In genomic region chr15:99925661-99926461, GRCh38 we compare ENCODE assay signal across 8 cellular contexts.
DNase-seq lines count a peak whose midpoint lies in the region; ATAC-seq lines count a peak whose summit lies in the region.

No MANE protein-coding gene starts in this region.

- H3K36me3 ChIP-seq in mesodermal cell (ENCODE audit: control insufficient read depth, insufficient read depth, low read length) = no peaks in the 10 kb centered on the region

- WGBS in mesodermal cell (ENCODE audit: insufficient coverage in 2 of 2), 2 experiments = 42 to 56% methylated on average over 8 to 11 of the region's 33 CpGs

- no peak for ATAC-seq in HG03457 (IDR thresholded peaks at IDR 0.05; ENCODE audit: unreplicated experiment)

- no peaks in the 10 kb centered on the region for H3K9me3 ChIP-seq in mesodermal cell (ENCODE audit: control insufficient read depth, low read length)

- H3K4me3 ChIP-seq in Jurkat, Clone E6-1 (ENCODE audit: low read length) = peak overlapping the region; percentile 47
- H3K4me3 ChIP-seq in mesodermal cell (ENCODE audit: extremely low read depth, insufficient read depth, low read length, poor library complexity, severe bottlenecking) = peak overlapping the region; percentile 21

- H3K27ac ChIP-seq in mesodermal cell (ENCODE audit: low read depth, low read length, severe bottlenecking) = no peak overlapping the region

- no peaks in the 10 kb centered on the region for H3K4me1 ChIP-seq in mesodermal cell (ENCODE audit: control insufficient read depth, insufficient read depth, low read length, poor library complexity, severe bottlenecking)

- DNase-seq in GM03348 (ENCODE audit: low spot score) (peak; percentile 51), dermis blood vessel endothelial cell (peak; percentile 10), NCI-H1694 treated with DMSO at 0.1 percent for 48 hours (lab: John Stamatoyannopoulos, UW) (no peak)
- no peak for DNase-seq in Jurkat, Clone E6-1 (ENCODE audit: low read depth, low spot score)
- peak; percentile 66 to 72 for DNase-seq in activated CD4-positive, alpha-beta T cell treated with anti-CD3 and anti-CD28 coated beads, Interleukin-2, amount 50 U/mL, for 4 hours
- DNase-seq in stimulated activated CD8-positive, alpha-beta memory T cell treated with anti-CD3 and anti-CD28 coated beads, Interleukin-2, amount 100 ng/mL, for 1 hour (ENCODE audit: low read depth in 2 of 2) = peak; percentile 55 to 66

Comparison
In these comparisons a context has a peak if more than half of its experiments do, and no peak if none do; other contexts are left out.
1. DNase-seq: peak in GM03348 (single experiment), activated CD4-positive, alpha-beta T cell treated with anti-CD3 and anti-CD28 coated beads, Interleukin-2, amount 50 U/mL, for 4 hours (2 of 2), dermis blood vessel endothelial cell (single experiment) and stimulated activated CD8-positive, alpha-beta memory T cell treated with anti-CD3 and anti-CD28 coated beads, Interleukin-2, amount 100 ng/mL, for 1 hour (2 of 2); none in Jurkat, Clone E6-1 (single experiment) and NCI-H1694 treated with DMSO at 0.1 percent for 48 hours (single experiment).